ENCODE assay signal across 1 cellular context in genomic region chr17:82418001-82418986, GRCh38.
TF ChIP-seq lines count a peak whose summit lies in the region.

Gene HEXD, plus strand, starts transcription at chr17:82418347. Its CDS starts 1,453 bp downstream, at chr17:82419800.
Gene OGFOD3, minus strand, starts transcription at chr17:82418586. Its CDS starts 101 bp downstream, at chr17:82418485.

TF ChIP-seq in K562, 482 proteins besides CTCF, POLR2A, EP300 and RAD21 (continued from another document and continues in another):
- no peak for TF ChIP-seq PKNOX1 (IDR thresholded peaks at IDR 0.05)
- peak; percentile 90 for TF ChIP-seq RBFOX2 (IDR thresholded peaks at IDR 0.05; ENCODE audit: low read depth, low read length)
- TF ChIP-seq SUPT5H (IDR thresholded peaks at IDR 0.05) = peak; percentile 66; the same call in 1 of the 2 replicates
- TF ChIP-seq ZFP1 (CRISPR knock-in tag; IDR thresholded peaks at IDR 0.05) = no peak
- TF ChIP-seq GTF2A2 (tag; IDR thresholded peaks at IDR 0.05) = no peak
- TF ChIP-seq ZNF644 (tag; IDR thresholded peaks at IDR 0.05; ENCODE audit: low read depth) = 0 out of 2 replicates have a peak, but pooled peaks have one; percentile 21
- TF ChIP-seq, protein P1, sequence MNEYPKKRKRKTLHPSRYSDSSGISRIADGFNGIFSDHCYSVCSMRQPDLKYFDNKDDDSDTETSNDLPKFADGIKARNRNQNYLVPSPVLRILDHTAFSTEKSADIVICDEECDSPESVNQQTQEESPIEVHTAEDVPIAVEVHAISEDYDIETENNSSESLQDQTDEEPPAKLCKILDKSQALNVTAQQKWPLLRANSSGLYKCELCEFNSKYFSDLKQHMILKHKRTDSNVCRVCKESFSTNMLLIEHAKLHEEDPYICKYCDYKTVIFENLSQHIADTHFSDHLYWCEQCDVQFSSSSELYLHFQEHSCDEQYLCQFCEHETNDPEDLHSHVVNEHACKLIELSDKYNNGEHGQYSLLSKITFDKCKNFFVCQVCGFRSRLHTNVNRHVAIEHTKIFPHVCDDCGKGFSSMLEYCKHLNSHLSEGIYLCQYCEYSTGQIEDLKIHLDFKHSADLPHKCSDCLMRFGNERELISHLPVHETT (CRISPR knock-in tag; conservative IDR thresholded peaks at IDR 0.05 in 1 of 2, IDR thresholded peaks at IDR 0.05 in 1 of 2) = peak in 1 of 2 experiments; percentile 93; a peak in 2 of 4 replicates
- TF ChIP-seq PML (IDR thresholded peaks at IDR 0.05; ENCODE audit: low read length) = peak; percentile 61; the same call in 1 of the 2 replicates
- TF ChIP-seq ZSCAN32 (CRISPR knock-in tag; IDR thresholded peaks at IDR 0.05) = no peak
- TF ChIP-seq MYC (IDR thresholded peaks at IDR 0.05; ENCODE audit: low read depth, low read length) = peak; percentile 95
- no peak for TF ChIP-seq MYC (CRISPR knock-in tag; IDR thresholded peaks at IDR 0.05; ENCODE audit: borderline replicate concordance, low read depth)
- peak; percentile 83; the same call in 1 of the 2 replicates for TF ChIP-seq REST (CRISPR knock-in tag; IDR thresholded peaks at IDR 0.05; ENCODE audit: low read depth)
- no peak for TF ChIP-seq FOXP4 (CRISPR knock-in tag; IDR thresholded peaks at IDR 0.05; ENCODE audit: borderline replicate concordance)
- TF ChIP-seq PHB (CRISPR knock-in tag; IDR thresholded peaks at IDR 0.05) = no peak
- no peak for TF ChIP-seq ZNF384 (IDR thresholded peaks at IDR 0.05; ENCODE audit: low read depth, low read length)
- no peak for TF ChIP-seq ZNF41 (CRISPR knock-in tag; conservative IDR thresholded peaks at IDR 0.05)
- TF ChIP-seq ZNF449 (CRISPR knock-in tag; IDR thresholded peaks at IDR 0.05) = no peak
- TF ChIP-seq SMAD4 (CRISPR knock-in tag; conservative IDR thresholded peaks at IDR 0.05) = peak; percentile 86
- peak; percentile 95 for TF ChIP-seq L3MBTL2 (IDR thresholded peaks at IDR 0.05)
- TF ChIP-seq HMGN3 (IDR thresholded peaks at IDR 0.05; ENCODE audit: borderline replicate concordance, extremely low read depth, insufficient read length, low read depth, low read length) = peak; percentile 94
- peak; percentile 96 for TF ChIP-seq GATAD2B (IDR thresholded peaks at IDR 0.05; ENCODE audit: borderline replicate concordance)
- peak; percentile 77 for TF ChIP-seq ZNF395 (CRISPR knock-in tag; IDR thresholded peaks at IDR 0.05)
- TF ChIP-seq HMGXB4 (CRISPR knock-in tag; IDR thresholded peaks at IDR 0.05) = peak; percentile 97
- TF ChIP-seq ILK (tag; IDR thresholded peaks at IDR 0.05; ENCODE audit: borderline replicate concordance, low read depth) = no peak
- peak; percentile 6 for TF ChIP-seq CTCFL (IDR thresholded peaks at IDR 0.05; ENCODE audit: borderline replicate concordance, insufficient read depth, low read depth, low read length, poor library complexity, severe bottlenecking)
- TF ChIP-seq PCBP1 (IDR thresholded peaks at IDR 0.05; ENCODE audit: low read depth, low read length, poor library complexity, severe bottlenecking) = peak; percentile 79
- no peak for TF ChIP-seq TOE1 (IDR thresholded peaks at IDR 0.05; ENCODE audit: borderline replicate concordance)
- no peak for TF ChIP-seq TOE1 (CRISPR knock-in tag; IDR thresholded peaks at IDR 0.05; ENCODE audit: borderline replicate concordance, low read depth)
- TF ChIP-seq, protein P2, sequence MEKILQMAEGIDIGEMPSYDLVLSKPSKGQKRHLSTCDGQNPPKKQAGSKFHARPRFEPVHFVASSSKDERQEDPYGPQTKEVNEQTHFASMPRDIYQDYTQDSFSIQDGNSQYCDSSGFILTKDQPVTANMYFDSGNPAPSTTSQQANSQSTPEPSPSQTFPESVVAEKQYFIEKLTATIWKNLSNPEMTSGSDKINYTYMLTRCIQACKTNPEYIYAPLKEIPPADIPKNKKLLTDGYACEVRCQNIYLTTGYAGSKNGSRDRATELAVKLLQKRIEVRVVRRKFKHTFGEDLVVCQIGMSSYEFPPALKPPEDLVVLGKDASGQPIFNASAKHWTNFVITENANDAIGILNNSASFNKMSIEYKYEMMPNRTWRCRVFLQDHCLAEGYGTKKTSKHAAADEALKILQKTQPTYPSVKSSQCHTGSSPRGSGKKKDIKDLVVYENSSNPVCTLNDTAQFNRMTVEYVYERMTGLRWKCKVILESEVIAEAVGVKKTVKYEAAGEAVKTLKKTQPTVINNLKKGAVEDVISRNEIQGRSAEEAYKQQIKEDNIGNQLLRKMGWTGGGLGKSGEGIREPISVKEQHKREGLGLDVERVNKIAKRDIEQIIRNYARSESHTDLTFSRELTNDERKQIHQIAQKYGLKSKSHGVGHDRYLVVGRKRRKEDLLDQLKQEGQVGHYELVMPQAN (IDR thresholded peaks at IDR 0.05; ENCODE audit: borderline replicate concordance) = peak; percentile 64; the same call in 1 of the 2 replicates
- TF ChIP-seq MCM3 (IDR thresholded peaks at IDR 0.05) = no peak
- no peak for TF ChIP-seq RBM15 (IDR thresholded peaks at IDR 0.05; ENCODE audit: insufficient read depth, low read length)
- TF ChIP-seq ZNF655 (CRISPR knock-in tag; IDR thresholded peaks at IDR 0.05) = no peak
- TF ChIP-seq, protein P3, sequence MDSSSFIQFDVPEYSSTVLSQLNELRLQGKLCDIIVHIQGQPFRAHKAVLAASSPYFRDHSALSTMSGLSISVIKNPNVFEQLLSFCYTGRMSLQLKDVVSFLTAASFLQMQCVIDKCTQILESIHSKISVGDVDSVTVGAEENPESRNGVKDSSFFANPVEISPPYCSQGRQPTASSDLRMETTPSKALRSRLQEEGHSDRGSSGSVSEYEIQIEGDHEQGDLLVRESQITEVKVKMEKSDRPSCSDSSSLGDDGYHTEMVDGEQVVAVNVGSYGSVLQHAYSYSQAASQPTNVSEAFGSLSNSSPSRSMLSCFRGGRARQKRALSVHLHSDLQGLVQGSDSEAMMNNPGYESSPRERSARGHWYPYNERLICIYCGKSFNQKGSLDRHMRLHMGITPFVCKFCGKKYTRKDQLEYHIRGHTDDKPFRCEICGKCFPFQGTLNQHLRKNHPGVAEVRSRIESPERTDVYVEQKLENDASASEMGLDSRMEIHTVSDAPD (CRISPR knock-in tag; IDR thresholded peaks at IDR 0.05) = no peak
- TF ChIP-seq PPARD (CRISPR knock-in tag; IDR thresholded peaks at IDR 0.05) = no peak
- TF ChIP-seq NFIC (IDR thresholded peaks at IDR 0.05) = peak; percentile 25; the same call in 1 of the 2 replicates
- TF ChIP-seq DIDO1 (tag; IDR thresholded peaks at IDR 0.05; ENCODE audit: low read depth) = no peak
- no peak for TF ChIP-seq ZNF583 (CRISPR knock-in tag; IDR thresholded peaks at IDR 0.05)
- TF ChIP-seq TFAM (CRISPR knock-in tag; conservative IDR thresholded peaks at IDR 0.05) = no peak
- TF ChIP-seq TRIM24 (IDR thresholded peaks at IDR 0.05) = no peak
- TF ChIP-seq CCNT2 (IDR thresholded peaks at IDR 0.05; ENCODE audit: borderline replicate concordance, extremely low read depth, insufficient read length, low read depth, low read length) = peak; percentile 95
- TF ChIP-seq ZNF175 (CRISPR knock-in tag; IDR thresholded peaks at IDR 0.05; ENCODE audit: low read depth) = no peak
